In the genomic region with DNA sequence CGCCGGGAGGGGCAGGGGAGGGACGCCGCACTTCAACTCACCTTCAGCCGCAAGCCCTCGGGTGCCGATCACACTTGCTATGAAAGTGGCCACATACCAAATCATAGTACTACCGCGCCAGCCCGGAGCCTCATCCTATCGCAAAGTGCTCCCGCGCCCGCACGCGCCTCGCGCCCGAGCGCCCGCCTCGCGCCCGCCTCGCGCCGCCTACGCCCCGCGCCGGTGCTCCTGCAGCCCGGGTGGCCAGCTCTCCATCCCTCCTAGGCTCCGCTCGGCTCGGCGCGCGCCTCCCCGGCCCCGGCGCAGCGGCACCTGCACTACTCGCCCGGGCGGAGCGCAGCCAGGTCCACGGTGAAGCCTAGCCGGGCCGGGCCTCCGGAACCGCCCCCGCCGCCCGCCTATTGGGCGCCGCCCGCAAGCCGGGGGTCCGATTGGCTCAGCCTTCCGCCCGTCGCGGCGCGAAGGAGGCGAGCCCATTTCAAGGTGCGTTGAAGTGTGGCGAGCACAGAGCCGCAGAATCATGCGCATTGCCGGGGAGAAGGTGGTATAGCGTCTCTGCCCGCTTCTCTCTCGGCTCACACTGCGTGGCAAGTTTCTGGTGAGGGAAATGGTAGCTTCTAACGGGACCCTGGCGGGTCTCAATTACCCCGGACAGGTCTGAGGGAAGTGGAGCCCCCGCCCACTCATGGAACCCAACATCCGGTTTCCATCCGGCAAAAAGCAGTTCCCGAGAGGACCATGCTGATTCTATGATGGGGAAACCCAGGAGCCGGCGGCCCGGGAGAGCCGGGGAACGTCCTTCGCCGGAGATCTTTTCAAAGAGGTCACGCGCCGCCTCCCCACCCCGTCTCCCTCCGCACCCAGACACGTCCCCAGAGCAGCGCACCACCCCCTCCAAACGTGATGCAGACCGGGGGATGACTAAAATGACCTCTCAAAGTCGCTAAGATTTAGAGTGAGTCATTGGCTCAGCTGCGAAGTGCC, we compare ENCODE assay signal across 8 cellular contexts. TPM values are rescaled to one million over a fixed set of nuclear protein-coding genes. Genes with fewer than 3 reads are reported as not detected.
DNase-seq lines count a peak whose midpoint lies in the region; ATAC-seq and TF ChIP-seq lines count a peak whose summit lies in the region.

A gene with protein sequence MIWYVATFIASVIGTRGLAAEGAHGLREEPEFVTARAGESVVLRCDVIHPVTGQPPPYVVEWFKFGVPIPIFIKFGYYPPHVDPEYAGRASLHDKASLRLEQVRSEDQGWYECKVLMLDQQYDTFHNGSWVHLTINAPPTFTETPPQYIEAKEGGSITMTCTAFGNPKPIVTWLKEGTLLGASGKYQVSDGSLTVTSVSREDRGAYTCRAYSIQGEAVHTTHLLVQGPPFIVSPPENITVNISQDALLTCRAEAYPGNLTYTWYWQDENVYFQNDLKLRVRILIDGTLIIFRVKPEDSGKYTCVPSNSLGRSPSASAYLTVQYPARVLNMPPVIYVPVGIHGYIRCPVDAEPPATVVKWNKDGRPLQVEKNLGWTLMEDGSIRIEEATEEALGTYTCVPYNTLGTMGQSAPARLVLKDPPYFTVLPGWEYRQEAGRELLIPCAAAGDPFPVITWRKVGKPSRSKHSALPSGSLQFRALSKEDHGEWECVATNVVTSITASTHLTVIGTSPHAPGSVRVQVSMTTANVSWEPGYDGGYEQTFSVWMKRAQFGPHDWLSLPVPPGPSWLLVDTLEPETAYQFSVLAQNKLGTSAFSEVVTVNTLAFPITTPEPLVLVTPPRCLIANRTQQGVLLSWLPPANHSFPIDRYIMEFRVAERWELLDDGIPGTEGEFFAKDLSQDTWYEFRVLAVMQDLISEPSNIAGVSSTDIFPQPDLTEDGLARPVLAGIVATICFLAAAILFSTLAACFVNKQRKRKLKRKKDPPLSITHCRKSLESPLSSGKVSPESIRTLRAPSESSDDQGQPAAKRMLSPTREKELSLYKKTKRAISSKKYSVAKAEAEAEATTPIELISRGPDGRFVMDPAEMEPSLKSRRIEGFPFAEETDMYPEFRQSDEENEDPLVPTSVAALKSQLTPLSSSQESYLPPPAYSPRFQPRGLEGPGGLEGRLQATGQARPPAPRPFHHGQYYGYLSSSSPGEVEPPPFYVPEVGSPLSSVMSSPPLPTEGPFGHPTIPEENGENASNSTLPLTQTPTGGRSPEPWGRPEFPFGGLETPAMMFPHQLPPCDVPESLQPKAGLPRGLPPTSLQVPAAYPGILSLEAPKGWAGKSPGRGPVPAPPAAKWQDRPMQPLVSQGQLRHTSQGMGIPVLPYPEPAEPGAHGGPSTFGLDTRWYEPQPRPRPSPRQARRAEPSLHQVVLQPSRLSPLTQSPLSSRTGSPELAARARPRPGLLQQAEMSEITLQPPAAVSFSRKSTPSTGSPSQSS (N-terminal part only) (minus strand): TSS at position 319 of the 984 bp plus-strand sequence. CDS start 214 bp downstream, at position 105.

- H3K4me3 Mint-ChIP-seq in activated T-cell treated with anti-CD3 and anti-CD28 coated beads, Interleukin-2, amount 50 U/mL, for 24 hours, result peak within 1 kb of the TSS; percentile 86

- H3K27ac ChIP-seq in esophagus (ENCODE audit: low read depth in 2 of 2, low read length in 1 of 2) (peak within 1 kb of the TSS; percentile 68 to 82), muscle layer of colon (ENCODE audit: low read depth, low read length) (peak within 1 kb of the TSS; percentile 91)

- DNase-seq in AG08396 (ENCODE audit: low spot score), result peak; percentile 98
- peak; percentile 95 for DNase-seq in NCI-H69 (lab: John Stamatoyannopoulos, UW)
- DNase-seq in activated T-cell treated with anti-CD3 and anti-CD28 coated beads, Interleukin-2, amount 50 U/mL, for 24 hours, result peak; percentile 96
- DNase-seq in stimulated activated CD8-positive, alpha-beta memory T cell treated with anti-CD3 and anti-CD28 coated beads, Interleukin-7, amount 100 ng/mL, for 1 hour (ENCODE audit: low read depth in 2 of 2), result peak; percentile 74 to 86

- peak; percentile 28 for TF ChIP-seq POLR2A in GM18951 (IDR thresholded peaks at IDR 0.05; ENCODE audit: extremely low read depth, insufficient read depth, insufficient read length)

- H3K27me3 ChIP-seq in esophagus (ENCODE audit: control insufficient read depth in 1 of 2, insufficient read depth in 2 of 2, low read length in 2 of 2) (peaks cover 0 to 6% of the 10 kb centered on the region in 2 donors), muscle layer of colon (ENCODE audit: control insufficient read depth in 1 of 2, insufficient read depth in 2 of 2, low read length in 2 of 2) (no peaks in the 10 kb centered on the region)

- peak within 1 kb of the TSS; percentile 95 for H3K27ac Mint-ChIP-seq in activated T-cell treated with anti-CD3 and anti-CD28 coated beads, Interleukin-2, amount 50 U/mL, for 24 hours

- peaks cover 27% of the 10 kb centered on the region for H3K27me3 Mint-ChIP-seq in activated T-cell treated with anti-CD3 and anti-CD28 coated beads, Interleukin-2, amount 50 U/mL, for 24 hours

- in situ Hi-C loops in GM18951 (cut with MboI; ENCODE audit: low sequenced_read_pairs, unreplicated experiment), result no loop called here

- H3K9me3 ChIP-seq in esophagus (ENCODE audit: control insufficient read depth in 2 of 2, insufficient read depth in 1 of 2, low read depth in 1 of 2, low read length in 1 of 2) (no peaks in the 10 kb centered on the region), muscle layer of colon (ENCODE audit: low read length) (no peaks in the 10 kb centered on the region)

- H3K4me1 Mint-ChIP-seq in activated T-cell treated with anti-CD3 and anti-CD28 coated beads, Interleukin-2, amount 50 U/mL, for 24 hours (ENCODE audit: low read depth), result peaks cover 53% of the 10 kb centered on the region

- H3K9ac ChIP-seq in muscle layer of colon (ENCODE audit: low read length), result peak within 1 kb of the TSS; percentile 14

- ATAC-seq in HG03175 (IDR thresholded peaks at IDR 0.05; ENCODE audit: unreplicated experiment), result peak; percentile 99

- H3K36me3 Mint-ChIP-seq in activated T-cell treated with anti-CD3 and anti-CD28 coated beads, Interleukin-2, amount 50 U/mL, for 24 hours (ENCODE audit: low read depth), result peaks cover 10% of the 10 kb centered on the region

- H3K36me3 ChIP-seq in esophagus (ENCODE audit: control insufficient read depth in 2 of 2, insufficient read depth in 2 of 2, low read length in 1 of 2) (no peaks in the 10 kb centered on the region), muscle layer of colon (ENCODE audit: insufficient read depth, low read length) (no peaks in the 10 kb centered on the region)

- peak within 1 kb of the TSS; percentile 50 to 66 for H3K4me3 ChIP-seq in esophagus (ENCODE audit: low read depth in 1 of 2, low read length in 2 of 2)
- H3K4me3 ChIP-seq in muscle layer of colon (ENCODE audit: low read depth in 1 of 2, low read length in 2 of 2), result peak within 1 kb of the TSS; percentile 69 to 74

- WGBS in esophagus, 2 donors, result 1 to 2% methylated on average over 99 to 100 of the region's 100 CpGs

- peaks cover 0 to 4% of the 10 kb centered on the region in 2 donors for H3K4me1 ChIP-seq in esophagus (ENCODE audit: control insufficient read depth in 2 of 2, insufficient read depth in 2 of 2, low read length in 1 of 2)
- H3K4me1 ChIP-seq in muscle layer of colon (ENCODE audit: insufficient read depth, low read length), result peaks cover 41% of the 10 kb centered on the region

- H3K9me3 Mint-ChIP-seq in activated T-cell treated with anti-CD3 and anti-CD28 coated beads, Interleukin-2, amount 50 U/mL, for 24 hours, result no peaks in the 10 kb centered on the region

RNA-seq across cellular contexts. Expression of the gene that starts here (rescaled TPM):
- 1 to 10 TPM in 1 of 2 donors, under 1 TPM in 1; 0.93 to 5.5 TPM for polyA plus RNA-seq in esophagus

Comparison
In these comparisons a context has a peak if more than half of its experiments do, and no peak if none do; other contexts are left out.
1. Peak in every context shown above with its lines: DNase-seq, ATAC-seq, H3K4me3 ChIP-seq and H3K27ac ChIP-seq.